22 cellular contexts compared by ENCODE assay signal in genomic region chr18:48836806-48837615, GRCh38.
A peak's percentile ranks its signal among the peaks of the same experiment; 100 is the strongest.
DNase-seq lines count a peak whose midpoint lies in the region; ATAC-seq and TF ChIP-seq lines count a peak whose summit lies in the region.
"Had no signal": no experiment of that assay in that cellular context is flagged by ENCODE, and none has a peak within 500 bp of the region (broad histone marks: within the 10 kb centered on the region; RNA-seq: fewer than 3 reads in every experiment).

No MANE protein-coding gene starts in this region.

- H3K27ac ChIP-seq in tibial artery = peak overlapping the region; percentile 89 to 90
- H3K27ac ChIP-seq: adrenal gland, cardiac muscle cell, neural progenitor cell had no signal

- intact Hi-C loops in activated naive CD4-positive, alpha-beta T cell treated with anti-CD3 and anti-CD28 coated beads for 36 hours (cut with micrococcal nuclease) = no loop called here
- intact Hi-C loops in activated CD8-positive, alpha-beta T cell treated with anti-CD3 and anti-CD28 coated beads for 36 hours (cut with micrococcal nuclease) = loop anchor here (10.0 kb wide), 1 partner anchor 108 kb away; no protein-coding TSS in a partner anchor
- intact Hi-C loops in tibial artery (cut with DNase I; ENCODE audit: low total_unique reads) = no loop called here

- no peak overlapping the region for H3K4me3 ChIP-seq in tibial artery
- H3K4me3 ChIP-seq: adrenal gland, cardiac muscle cell, HAP-1, MG63, neural progenitor cell had no signal

- no peaks in the 10 kb centered on the region for H3K36me3 ChIP-seq in tibial artery
- H3K36me3 ChIP-seq: adrenal gland, cardiac muscle cell, HAP-1, MG63, neural progenitor cell had no signal

- CTCF ChIA-PET in activated naive CD4-positive, alpha-beta T cell treated with anti-CD3 and anti-CD28 coated beads, Interleukin-2, amount 10 ng/mL, durations not matched to agents 7 days and 5 days (lab: Charles Lee) = no interaction called here
- CTCF ChIA-PET in activated naive CD4-positive, alpha-beta T cell treated with anti-CD3 and anti-CD28 coated beads for 36 hours (lab: Charles Lee) = no interaction called here
- CTCF ChIA-PET in activated CD8-positive, alpha-beta T cell treated with anti-CD3 and anti-CD28 coated beads for 36 hours (lab: Charles Lee) = no interaction called here

- DNase-seq in activated naive CD4-positive, alpha-beta T cell treated with anti-CD3 and anti-CD28 coated beads, Interleukin-2, amount 10 ng/mL, durations not matched to agents 7 days and 5 days = no peak
- DNase-seq in activated naive CD4-positive, alpha-beta T cell treated with anti-CD3 and anti-CD28 coated beads for 36 hours = no peak
- DNase-seq in activated CD8-positive, alpha-beta T cell treated with anti-CD3 and anti-CD28 coated beads for 36 hours = peak; percentile 20
- DNase-seq in mesenteric fat pad (ENCODE audit: low spot score) (peak; percentile 53), tibial artery (peak; percentile 20 to 60), iPS-NIHi7 (ENCODE audit: extremely low spot score) (no peak), NCI-H82 treated with DMSO at 0.1 percent for 48 hours (lab: John Stamatoyannopoulos, UW; ENCODE audit: unreplicated experiment) (no peak)
- DNase-seq in activated CD4-positive, alpha-beta T cell treated with anti-CD3 and anti-CD28 coated beads, Interleukin-2, amount 50 U/mL, for 1 hour = no peak
- DNase-seq: ACHN; activated CD4-positive, alpha-beta T cell treated with anti-CD3 and anti-CD28 coated beads, Interleukin-2, amount 50 U/mL, for 48 hours; DMS153; erythroblast; foreskin melanocyte; MG63; NCI-H774; stimulated activated CD4-positive, alpha-beta T cell treated with anti-CD3 and anti-CD28 coated beads, Interleukin-12 subunit alpha, Interleukin-12 subunit beta, amount 100 ng/mL, for 4 hours had no signal

- no peaks in the 10 kb centered on the region for H3K27me3 ChIP-seq in tibial artery
- H3K27me3 ChIP-seq: adrenal gland, cardiac muscle cell, MG63, neural progenitor cell had no signal

- peak overlapping the region; percentile 78 for H3K27ac Mint-ChIP-seq in activated naive CD4-positive, alpha-beta T cell treated with anti-CD3 and anti-CD28 coated beads, Interleukin-2, amount 10 ng/mL, durations not matched to agents 7 days and 5 days
- no peak overlapping the region for H3K27ac Mint-ChIP-seq in activated naive CD4-positive, alpha-beta T cell treated with anti-CD3 and anti-CD28 coated beads for 36 hours
- H3K27ac Mint-ChIP-seq in activated CD8-positive, alpha-beta T cell treated with anti-CD3 and anti-CD28 coated beads for 36 hours = peak overlapping the region; percentile 64
- H3K27ac Mint-ChIP-seq: activated T-helper 1 cell treated with anti-CD3 and anti-CD28 coated beads, Interleukin-12 subunit alpha, Interleukin-12 subunit beta, Interleukin-2, Interleukin-4 antibody, amounts not matched to agents 30 ng/mL and 10 ng/mL and 1 ng/mL, durations not matched to agents 14 hours and 24 hours and 36 hours had no signal

- ATAC-seq in activated CD8-positive, alpha-beta T cell treated with anti-CD3 and anti-CD28 coated beads for 36 hours = no peak

- H3K27me3 Mint-ChIP-seq in activated naive CD4-positive, alpha-beta T cell treated with anti-CD3 and anti-CD28 coated beads, Interleukin-2, amount 10 ng/mL, durations not matched to agents 7 days and 5 days = peaks cover 11% of the 10 kb centered on the region
- H3K27me3 Mint-ChIP-seq in activated naive CD4-positive, alpha-beta T cell treated with anti-CD3 and anti-CD28 coated beads for 36 hours (ENCODE audit: low read depth) = no peaks in the 10 kb centered on the region
- no peaks in the 10 kb centered on the region for H3K27me3 Mint-ChIP-seq in activated CD8-positive, alpha-beta T cell treated with anti-CD3 and anti-CD28 coated beads for 36 hours

- H3K36me3 Mint-ChIP-seq in activated naive CD4-positive, alpha-beta T cell treated with anti-CD3 and anti-CD28 coated beads, Interleukin-2, amount 10 ng/mL, durations not matched to agents 7 days and 5 days = peaks cover 5% of the 10 kb centered on the region
- H3K36me3 Mint-ChIP-seq in activated naive CD4-positive, alpha-beta T cell treated with anti-CD3 and anti-CD28 coated beads for 36 hours (ENCODE audit: low read depth) = no peaks in the 10 kb centered on the region
- no peaks in the 10 kb centered on the region for H3K36me3 Mint-ChIP-seq in activated CD8-positive, alpha-beta T cell treated with anti-CD3 and anti-CD28 coated beads for 36 hours (ENCODE audit: low read depth)
- H3K36me3 Mint-ChIP-seq: neural progenitor cell had no signal

- TF ChIP-seq CTCF in activated CD8-positive, alpha-beta T cell treated with anti-CD3 and anti-CD28 coated beads for 36 hours (IDR thresholded peaks at IDR 0.05) = no peak
- TF ChIP-seq CTCF in tibial artery (IDR thresholded peaks at IDR 0.05) = no peak

- H3K4me3 Mint-ChIP-seq in activated naive CD4-positive, alpha-beta T cell treated with anti-CD3 and anti-CD28 coated beads, Interleukin-2, amount 10 ng/mL, durations not matched to agents 7 days and 5 days = no peak overlapping the region
- H3K4me3 Mint-ChIP-seq in activated naive CD4-positive, alpha-beta T cell treated with anti-CD3 and anti-CD28 coated beads for 36 hours = no peak overlapping the region
- H3K4me3 Mint-ChIP-seq in activated CD8-positive, alpha-beta T cell treated with anti-CD3 and anti-CD28 coated beads for 36 hours = no peak overlapping the region
- H3K4me3 Mint-ChIP-seq: activated T-helper 1 cell treated with anti-CD3 and anti-CD28 coated beads, Interleukin-12 subunit alpha, Interleukin-12 subunit beta, Interleukin-2, Interleukin-4 antibody, amounts not matched to agents 30 ng/mL and 10 ng/mL and 1 ng/mL, durations not matched to agents 14 hours and 24 hours and 36 hours; CD14-positive monocyte; neural progenitor cell had no signal

- H3K4me1 ChIP-seq in tibial artery = peaks cover 0 to 79% (median 67%) of the 10 kb centered on the region in 4 donors
- H3K4me1 ChIP-seq: HAP-1 had no signal

- H3K4me1 Mint-ChIP-seq in activated naive CD4-positive, alpha-beta T cell treated with anti-CD3 and anti-CD28 coated beads, Interleukin-2, amount 10 ng/mL, durations not matched to agents 7 days and 5 days = peaks cover 81% of the 10 kb centered on the region
- peaks cover 67% of the 10 kb centered on the region for H3K4me1 Mint-ChIP-seq in activated naive CD4-positive, alpha-beta T cell treated with anti-CD3 and anti-CD28 coated beads for 36 hours (ENCODE audit: low read depth)
- peaks cover 84% of the 10 kb centered on the region for H3K4me1 Mint-ChIP-seq in activated CD8-positive, alpha-beta T cell treated with anti-CD3 and anti-CD28 coated beads for 36 hours (ENCODE audit: low read depth)

- H3K9me3 ChIP-seq in tibial artery = no peaks in the 10 kb centered on the region
- H3K9me3 ChIP-seq: adrenal gland, HAP-1, MG63 had no signal

- POLR2A ChIA-PET in activated CD8-positive, alpha-beta T cell treated with anti-CD3 and anti-CD28 coated beads for 36 hours (lab: Charles Lee) = interaction anchor here (1.0 kb wide), 1 partner anchor 20 kb away, joined by 3 read pairs; no protein-coding TSS in a partner anchor

- no peaks in the 10 kb centered on the region for H3K9me3 Mint-ChIP-seq in activated naive CD4-positive, alpha-beta T cell treated with anti-CD3 and anti-CD28 coated beads, Interleukin-2, amount 10 ng/mL, durations not matched to agents 7 days and 5 days
- H3K9me3 Mint-ChIP-seq in activated naive CD4-positive, alpha-beta T cell treated with anti-CD3 and anti-CD28 coated beads for 36 hours = no peaks in the 10 kb centered on the region
- no peaks in the 10 kb centered on the region for H3K9me3 Mint-ChIP-seq in activated CD8-positive, alpha-beta T cell treated with anti-CD3 and anti-CD28 coated beads for 36 hours
- H3K9me3 Mint-ChIP-seq: activated T-helper 1 cell treated with anti-CD3 and anti-CD28 coated beads, Interleukin-12 subunit alpha, Interleukin-12 subunit beta, Interleukin-2, Interleukin-4 antibody, amounts not matched to agents 30 ng/mL and 10 ng/mL and 1 ng/mL, durations not matched to agents 14 hours and 24 hours and 36 hours; neural progenitor cell had no signal

Comparison
In these comparisons a context has a peak if more than half of its experiments do, and no peak if none do; other contexts are left out.
1. DNase-seq: peak in activated CD8-positive, alpha-beta T cell treated with anti-CD3 and anti-CD28 coated beads for 36 hours (single experiment), mesenteric fat pad (single experiment) and tibial artery (2 of 2); none in activated naive CD4-positive, alpha-beta T cell treated with anti-CD3 and anti-CD28 coated beads, Interleukin-2, amount 10 ng/mL, durations not matched to agents 7 days and 5 days (single experiment), activated naive CD4-positive, alpha-beta T cell treated with anti-CD3 and anti-CD28 coated beads for 36 hours (single experiment), iPS-NIHi7 (single experiment), activated CD4-positive, alpha-beta T cell treated with anti-CD3 and anti-CD28 coated beads, Interleukin-2, amount 50 U/mL, for 1 hour (single experiment) and NCI-H82 treated with DMSO at 0.1 percent for 48 hours (single experiment).